27 cellular contexts compared by ENCODE assay signal in the genomic region with DNA sequence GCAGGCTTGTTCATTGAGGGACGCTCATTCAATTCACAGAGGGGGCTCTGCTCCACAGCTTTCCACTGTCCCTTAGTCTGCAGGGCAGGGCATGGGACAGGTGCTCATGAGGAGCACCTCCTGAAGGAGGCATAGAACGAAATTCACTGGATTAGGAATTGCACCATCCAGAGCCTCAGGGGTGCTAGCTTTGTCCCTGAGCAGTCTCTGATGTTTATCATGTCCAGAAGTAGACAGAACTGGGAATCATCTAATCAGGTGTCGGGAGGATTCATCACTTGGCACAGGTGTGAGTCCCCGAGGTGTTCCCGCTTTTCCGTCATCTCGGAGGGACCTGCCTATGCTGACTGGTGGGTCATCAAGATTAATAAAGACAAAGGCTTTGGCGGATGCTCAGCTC.
"Had no signal": no experiment of that assay in that cellular context is flagged by ENCODE, and none has a peak within 500 bp of the region (broad histone marks: within the 10 kb centered on the region; RNA-seq: fewer than 3 reads in every experiment).

No MANE protein-coding gene starts in this region.

- H3K27ac Mint-ChIP-seq: mesothelial cell of epicardium; naive B cell; natural killer cell; nephron progenitor cell; neural progenitor cell; stimulated activated effector memory CD8-positive, alpha-beta T cell treated with anti-CD3 and anti-CD28 coated beads, Interleukin-12 subunit alpha, Interleukin-12 subunit beta, amount 100 ng/mL, for 72 hours; stimulated activated naive CD8-positive, alpha-beta T cell treated with anti-CD3 and anti-CD28 coated beads, Interleukin-15, Interleukin-2, amounts not matched to agents 100 ng/mL and 50 ng/mL, for 24 hours had no signal

- H3K36me3 Mint-ChIP-seq: mesothelial cell of epicardium; naive B cell; natural killer cell; neural progenitor cell; stimulated activated effector memory CD8-positive, alpha-beta T cell treated with anti-CD3 and anti-CD28 coated beads, Interleukin-12 subunit alpha, Interleukin-12 subunit beta, amount 100 ng/mL, for 72 hours had no signal

- H3K27ac ChIP-seq: left lung, lower lobe of right lung, neural progenitor cell, neutrophil, prostate gland, spleen, tibial nerve, upper lobe of left lung had no signal

- H3K27me3 Mint-ChIP-seq: naive B cell had no signal

- H3K9ac ChIP-seq: neural progenitor cell had no signal

- H3K36me3 ChIP-seq: left lung, lower lobe of right lung, neural progenitor cell, neutrophil, ovary, prostate gland, spleen, tibial nerve, upper lobe of left lung had no signal

- ATAC-seq: left colon; left lung; lower lobe of right lung; natural killer cell; right cardiac atrium; sciatic nerve; stimulated activated effector memory CD8-positive, alpha-beta T cell treated with anti-CD3 and anti-CD28 coated beads, Interleukin-12 subunit alpha, Interleukin-12 subunit beta, amount 100 ng/mL, for 72 hours had no signal

- H3K4me3 Mint-ChIP-seq: mesothelial cell of epicardium; natural killer cell; nephron progenitor cell; neural progenitor cell; stimulated activated effector memory CD8-positive, alpha-beta T cell treated with anti-CD3 and anti-CD28 coated beads, Interleukin-12 subunit alpha, Interleukin-12 subunit beta, amount 100 ng/mL, for 72 hours; stimulated activated naive CD8-positive, alpha-beta T cell treated with anti-CD3 and anti-CD28 coated beads, Interleukin-15, Interleukin-2, amounts not matched to agents 100 ng/mL and 50 ng/mL, for 24 hours had no signal

- H2AFZ ChIP-seq: neural progenitor cell had no signal

- H3K9me3 ChIP-seq: left lung, lower lobe of right lung, neutrophil, ovary, prostate gland, spleen, tibial nerve, upper lobe of left lung had no signal

- H3K9me3 Mint-ChIP-seq: mesothelial cell of epicardium; natural killer cell; neural progenitor cell; stimulated activated effector memory CD8-positive, alpha-beta T cell treated with anti-CD3 and anti-CD28 coated beads, Interleukin-12 subunit alpha, Interleukin-12 subunit beta, amount 100 ng/mL, for 72 hours; stimulated activated naive CD8-positive, alpha-beta T cell treated with anti-CD3 and anti-CD28 coated beads, Interleukin-15, Interleukin-2, amounts not matched to agents 100 ng/mL and 50 ng/mL, for 24 hours had no signal

- H3K4me1 ChIP-seq: left lung, lower lobe of right lung, neural progenitor cell, prostate gland, spleen, tibial nerve had no signal

- H3K27me3 ChIP-seq: neural progenitor cell, neutrophil, ovary, tibial nerve, upper lobe of left lung had no signal

- H3K4me2 ChIP-seq: neural progenitor cell had no signal

- H3K4me1 Mint-ChIP-seq: naive B cell; natural killer cell; stimulated activated effector memory CD8-positive, alpha-beta T cell treated with anti-CD3 and anti-CD28 coated beads, Interleukin-12 subunit alpha, Interleukin-12 subunit beta, amount 100 ng/mL, for 72 hours had no signal

- DNase-seq: hippocampal formation; kidney; left colon; left lung; lower lobe of right lung; mammary epithelial cell; mesenchymal stem cell; naive B cell; natural killer cell; nephron progenitor cell; occipital lobe; ovary; retina; right cardiac atrium; small intestine; spleen; stimulated activated CD4-positive, alpha-beta T cell treated with anti-CD3 and anti-CD28 coated beads, Interleukin-4, amount 100 ng/mL, for 24 hours; stimulated activated naive CD4-positive, alpha-beta T cell; upper lobe of left lung had no signal

- H3K4me3 ChIP-seq: left lung, lower lobe of right lung, neural progenitor cell, ovary, prostate gland, spleen, tibial nerve, upper lobe of left lung had no signal
